Comparison of ENCODE assay signal across 9 cellular contexts in genomic region chr10:33612551-33612950, GRCh38.
A peak's percentile ranks its signal among the peaks of the same experiment; 100 is the strongest.
DNase-seq lines count a peak whose midpoint lies in the region; ATAC-seq and TF ChIP-seq lines count a peak whose summit lies in the region.
"Had no signal": no experiment of that assay in that cellular context is flagged by ENCODE, and none has a peak within 500 bp of the region (broad histone marks: within the 10 kb centered on the region; RNA-seq: fewer than 3 reads in every experiment).

No MANE protein-coding gene starts in this region.

- peak overlapping the region; percentile 94 for H3K27ac ChIP-seq in GM23248
- peak overlapping the region; percentile 27 to 40 for H3K27ac ChIP-seq in right atrium auricular region
- H3K27ac ChIP-seq in stomach: peak overlapping the region in 3 of 5 donors; percentile 20 to 57 (median 27)

- H3K9me2 ChIP-seq in GM23248 (ENCODE audit: insufficient read depth): no peaks in the 10 kb centered on the region

- H2AFZ ChIP-seq in GM23248: peak overlapping the region; percentile 88

- H3K9ac ChIP-seq in GM23248: peak overlapping the region; percentile 79

- no peak for TF ChIP-seq POLR2A in stomach (IDR thresholded peaks at IDR 0.05)

- intact Hi-C loops in stomach (cut with DNase I; ENCODE audit: low total_unique reads): no loop called here

- 3 to 7% methylated on average over 3 of the region's 3 CpGs for WGBS in GM23248 (ENCODE audit: low coverage in 1 of 2, low lambda C conversion rate in 2 of 2, missing lambda C conversion rate in 2 of 2), 2 experiments
- WGBS in stomach, 5 donors: 64 to 88% (median 74%) methylated on average over 3 of the region's 3 CpGs

- peaks cover 20% of the 10 kb centered on the region for H3F3A ChIP-seq in GM23248 (ENCODE audit: insufficient read depth)

- no peak for TF ChIP-seq EP300 in stomach (IDR thresholded peaks at IDR 0.05)

- ATAC-seq in HG03175 (IDR thresholded peaks at IDR 0.05; ENCODE audit: unreplicated experiment): no peak
- ATAC-seq: Panc1 had no signal

- peak; percentile 92 for DNase-seq in GM23248
- DNase-seq in SKM-1 (lab: John Stamatoyannopoulos, UW; ENCODE audit: unreplicated experiment): peak; percentile 12
- no peak for DNase-seq in right atrium auricular region (ENCODE audit: low spot score)
- DNase-seq in stomach: no peak
- no peak for DNase-seq in activated CD8-positive, alpha-beta memory T cell treated with anti-CD3 and anti-CD28 coated beads, Interleukin-2, amount 50 U/mL, for 4 hours
- DNase-seq in amniotic stem cell (lab: John Stamatoyannopoulos, UW): no peak
- DNase-seq in BE2C: no peak

- in situ Hi-C loops in GM23248 (cut with MboI): no loop called here

- H3K27me3 ChIP-seq in GM23248 (replicated peaks; ENCODE audit: insufficient read depth): no peaks in the 10 kb centered on the region
- H3K27me3 ChIP-seq in right atrium auricular region: no peaks in the 10 kb centered on the region
- H3K27me3 ChIP-seq in stomach: no peaks in the 10 kb centered on the region
- H3K27me3 ChIP-seq in BE2C: no peaks in the 10 kb centered on the region

- H3K4me3 ChIP-seq in GM23248 (peak overlapping the region; percentile 65), right atrium auricular region (no peak overlapping the region), stomach (no peak overlapping the region), BE2C (ENCODE audit: low read depth, low read length) (no peak overlapping the region)

- H3K9me3 ChIP-seq in GM23248 (ENCODE audit: low read depth): no peaks in the 10 kb centered on the region
- peaks cover 0 to 14% of the 10 kb centered on the region in 2 donors for H3K9me3 ChIP-seq in right atrium auricular region
- peaks cover 0 to 9% (median 3%) of the 10 kb centered on the region in 4 donors for H3K9me3 ChIP-seq in stomach
- no peaks in the 10 kb centered on the region for H3K9me3 ChIP-seq in BE2C

- H3K4me2 ChIP-seq in GM23248 (ENCODE audit: unreplicated experiment): peak overlapping the region; percentile 87

- no peak for TF ChIP-seq CTCF in right atrium auricular region (IDR thresholded peaks at IDR 0.05)
- no peak for TF ChIP-seq CTCF in stomach (IDR thresholded peaks at IDR 0.05)
- TF ChIP-seq CTCF in BE2C (IDR thresholded peaks at IDR 0.05; ENCODE audit: low read depth, low read length): no peak

- H3K79me2 ChIP-seq in GM23248 (ENCODE audit: insufficient read depth): no peaks in the 10 kb centered on the region

- H4K20me1 ChIP-seq in GM23248 (ENCODE audit: insufficient read depth): no peaks in the 10 kb centered on the region

- no peaks in the 10 kb centered on the region for H3K36me3 ChIP-seq in GM23248 (ENCODE audit: low read depth)
- no peaks in the 10 kb centered on the region for H3K36me3 ChIP-seq in right atrium auricular region
- no peaks in the 10 kb centered on the region for H3K36me3 ChIP-seq in stomach
- H3K36me3 ChIP-seq in BE2C: no peaks in the 10 kb centered on the region

- H3K4me1 ChIP-seq in GM23248 (ENCODE audit: insufficient read depth): peaks cover 14% of the 10 kb centered on the region
- H3K4me1 ChIP-seq in right atrium auricular region: peaks cover 0 to 12% of the 10 kb centered on the region in 2 donors
- H3K4me1 ChIP-seq in stomach: no peaks in the 10 kb centered on the region
- H3K4me1 ChIP-seq in BE2C: no peaks in the 10 kb centered on the region

Comparison
In these comparisons a context has a peak if more than half of its experiments do, and no peak if none do; other contexts are left out.
1. DNase-seq: peak in GM23248 (single experiment) and SKM-1 (single experiment); none in right atrium auricular region (single experiment), stomach (single experiment), activated CD8-positive, alpha-beta memory T cell treated with anti-CD3 and anti-CD28 coated beads, Interleukin-2, amount 50 U/mL, for 4 hours (single experiment), amniotic stem cell (single experiment) and BE2C (single experiment).
2. H3K27ac ChIP-seq: peak in every context shown above with its lines; median percentile 94 in GM23248; 34 in right atrium auricular region; 27 in stomach.